In the genomic region with DNA sequence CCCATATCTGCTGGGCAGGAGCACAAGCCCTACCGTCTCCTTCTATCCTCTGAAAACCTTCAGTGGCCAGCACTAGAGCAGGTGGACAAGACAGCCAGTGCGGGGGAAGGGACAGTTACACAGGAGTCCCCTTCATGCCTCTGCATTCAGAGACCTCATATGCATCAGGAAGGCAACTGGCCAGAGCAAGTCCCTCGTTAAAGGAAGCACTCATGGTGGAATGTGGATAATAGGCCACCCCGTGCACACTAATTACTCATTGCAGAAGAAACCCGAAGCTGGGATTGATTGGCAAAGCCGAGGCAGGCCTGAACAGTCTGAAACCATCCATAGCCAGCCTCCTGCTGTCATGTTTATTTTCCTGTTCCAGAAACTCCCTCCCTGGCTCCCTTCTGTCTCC, we compare ENCODE assay signal across 19 cellular contexts. TPM values are rescaled to one million over a fixed set of nuclear protein-coding genes. Genes with fewer than 3 reads are reported as not detected.
DNase-seq lines count a peak whose midpoint lies in the region; ATAC-seq and TF ChIP-seq lines count a peak whose summit lies in the region.
"Had no signal": no experiment of that assay in that cellular context is flagged by ENCODE, and none has a peak within 500 bp of the region (broad histone marks: within the 10 kb centered on the region; RNA-seq: fewer than 3 reads in every experiment).

No MANE protein-coding gene starts in this region.

- in situ Hi-C loops in G401 (cut with HindIII; ENCODE audit: low sequenced_read_pairs) (no loop called here), astrocyte of the spinal cord (cut with HindIII; ENCODE audit: low sequenced_read_pairs) (no loop called here)

- H3K4me1 Mint-ChIP-seq in nephron progenitor cell, result peaks cover 34% of the 10 kb centered on the region
- H3K4me1 Mint-ChIP-seq: activated CD4-positive, alpha-beta T cell treated with anti-CD3 and anti-CD28 coated beads for 36 hours; activated naive CD8-positive, alpha-beta T cell treated with anti-CD3 and anti-CD28 coated beads, Interleukin-2, amount 10 ng/mL, durations not matched to agents 7 days and 5 days; CD4-positive, CD25-positive, alpha-beta regulatory T cell; T-helper 17 cell had no signal

- H3K4me3 Mint-ChIP-seq in nephron progenitor cell, result no peak overlapping the region
- H3K4me3 Mint-ChIP-seq: activated CD4-positive, alpha-beta T cell treated with anti-CD3 and anti-CD28 coated beads for 36 hours; activated naive CD8-positive, alpha-beta T cell treated with anti-CD3 and anti-CD28 coated beads, Interleukin-2, amount 10 ng/mL, durations not matched to agents 7 days and 5 days; stimulated activated naive CD8-positive, alpha-beta T cell treated with anti-CD3 and anti-CD28 coated beads, Interleukin-15, Interleukin-2, amounts not matched to agents 100 ng/mL and 50 ng/mL, for 24 hours; T-helper 17 cell had no signal

- peaks cover 20% of the 10 kb centered on the region for H3K27me3 Mint-ChIP-seq in nephron progenitor cell (ENCODE audit: low read depth, poor library complexity)
- H3K27me3 Mint-ChIP-seq: activated CD4-positive, alpha-beta T cell treated with anti-CD3 and anti-CD28 coated beads for 36 hours; stimulated activated naive CD8-positive, alpha-beta T cell treated with anti-CD3 and anti-CD28 coated beads, Interleukin-15, Interleukin-2, amounts not matched to agents 100 ng/mL and 50 ng/mL, for 24 hours had no signal

- peak overlapping the region; percentile 84 for H3K27ac Mint-ChIP-seq in nephron progenitor cell
- H3K27ac Mint-ChIP-seq: activated CD4-positive, alpha-beta T cell treated with anti-CD3 and anti-CD28 coated beads for 36 hours; activated naive CD8-positive, alpha-beta T cell treated with anti-CD3 and anti-CD28 coated beads, Interleukin-2, amount 10 ng/mL, durations not matched to agents 7 days and 5 days; CD4-positive, CD25-positive, alpha-beta regulatory T cell; stimulated activated naive CD8-positive, alpha-beta T cell treated with anti-CD3 and anti-CD28 coated beads, Interleukin-15, Interleukin-2, amounts not matched to agents 100 ng/mL and 50 ng/mL, for 24 hours; T-helper 17 cell had no signal

- TF ChIP-seq CTCF in astrocyte of the spinal cord (IDR thresholded peaks at IDR 0.05; ENCODE audit: low read depth, low read length) (no peak), nephron progenitor cell (IDR thresholded peaks at IDR 0.05) (no peak)

- peaks cover 5% of the 10 kb centered on the region for H3K36me3 Mint-ChIP-seq in nephron progenitor cell (ENCODE audit: low read depth)
- H3K36me3 Mint-ChIP-seq: activated naive CD8-positive, alpha-beta T cell treated with anti-CD3 and anti-CD28 coated beads, Interleukin-2, amount 10 ng/mL, durations not matched to agents 7 days and 5 days; CD4-positive, CD25-positive, alpha-beta regulatory T cell had no signal

- H3K9me3 Mint-ChIP-seq in nephron progenitor cell, result peaks cover 11% of the 10 kb centered on the region
- H3K9me3 Mint-ChIP-seq: activated naive CD8-positive, alpha-beta T cell treated with anti-CD3 and anti-CD28 coated beads, Interleukin-2, amount 10 ng/mL, durations not matched to agents 7 days and 5 days; stimulated activated naive CD8-positive, alpha-beta T cell treated with anti-CD3 and anti-CD28 coated beads, Interleukin-15, Interleukin-2, amounts not matched to agents 100 ng/mL and 50 ng/mL, for 24 hours had no signal

- H3K4me3 ChIP-seq in astrocyte of the spinal cord (ENCODE audit: low read depth, low read length), result no peak overlapping the region
- H3K4me3 ChIP-seq: colonic mucosa, esophagus muscularis mucosa, lung had no signal

- ATAC-seq in HG02642 (IDR thresholded peaks at IDR 0.05; ENCODE audit: poor library complexity, unreplicated experiment), result no peak
- ATAC-seq: activated CD4-positive, alpha-beta T cell treated with anti-CD3 and anti-CD28 coated beads for 36 hours; T-helper 17 cell had no signal

- peak; percentile 82 for DNase-seq in G401 (ENCODE audit: low spot score)
- DNase-seq in NCI-H1694 (lab: John Stamatoyannopoulos, UW), result peak; percentile 89
- peak; percentile 57 for DNase-seq in astrocyte of the spinal cord (ENCODE audit: low read depth, low spot score)
- DNase-seq in nephron progenitor cell, result no peak
- no peak for DNase-seq in stimulated activated CD4-positive, alpha-beta T cell treated with anti-CD3 and anti-CD28 coated beads, Interleukin-4, amount 100 ng/mL, for 4 hours
- no peak for DNase-seq in GM19238 (ENCODE audit: insufficient read length, low spot score)
- DNase-seq: activated CD4-positive, alpha-beta T cell treated with anti-CD3 and anti-CD28 coated beads for 36 hours; activated naive CD8-positive, alpha-beta T cell treated with anti-CD3 and anti-CD28 coated beads, Interleukin-2, amount 10 ng/mL, durations not matched to agents 7 days and 5 days; activated T-cell treated with anti-CD3 and anti-CD28 coated beads, Interleukin-2, amount 50 U/mL, for 1 hour; CD4-positive, CD25-positive, alpha-beta regulatory T cell; colonic mucosa; HCEC 1CT; MM.1S; NCI-H2227 treated with DMSO at 0.1 percent for 48 hours; T-helper 17 cell had no signal

RNA-seq across cellular contexts. Expression of a gene that starts 11.2 kb away (rescaled TPM):
- not detected in 2 replicates for total RNA-seq in G401 (2014; rRNA removed; shearing (Covaris generic))
- total RNA-seq: activated CD4-positive, alpha-beta T cell treated with anti-CD3 and anti-CD28 coated beads for 36 hours; activated naive CD8-positive, alpha-beta T cell treated with anti-CD3 and anti-CD28 coated beads, Interleukin-2, amount 10 ng/mL, durations not matched to agents 7 days and 5 days; CD4-positive, CD25-positive, alpha-beta regulatory T cell; colonic mucosa; T-helper 17 cell had no signal

RNA-seq across cellular contexts. Expression of a gene that starts 50.6 kb away (rescaled TPM):
- 17.5 and 18.5 TPM in 2 replicates for total RNA-seq in G401 (2014; rRNA removed; shearing (Covaris generic))

Comparison
In these comparisons a context has a peak if more than half of its experiments do, and no peak if none do; other contexts are left out.
1. DNase-seq: peak in G401 (single experiment), NCI-H1694 (single experiment) and astrocyte of the spinal cord (single experiment); none in nephron progenitor cell (single experiment), stimulated activated CD4-positive, alpha-beta T cell treated with anti-CD3 and anti-CD28 coated beads, Interleukin-4, amount 100 ng/mL, for 4 hours (0 of 2) and GM19238 (single experiment).